In genomic region chr18:72762505-72763122, GRCh38 we compare ENCODE assay signal across 8 cellular contexts.
DNase-seq lines count a peak whose midpoint lies in the region; ATAC-seq and TF ChIP-seq lines count a peak whose summit lies in the region.

No MANE protein-coding gene starts in this region.

- ATAC-seq in GM21381 (IDR thresholded peaks at IDR 0.05; ENCODE audit: unreplicated experiment), result peak; percentile 83

- no peaks in the 10 kb centered on the region for H3K27me3 ChIP-seq in NT2/D1 (ENCODE audit: insufficient read depth, insufficient read length)

- no peaks in the 10 kb centered on the region for H3K9me3 Mint-ChIP-seq in mesothelial cell of epicardium

- H3K4me3 ChIP-seq in NT2/D1 (ENCODE audit: insufficient read length, low read depth), result no peak overlapping the region

- H3K27ac Mint-ChIP-seq in mesothelial cell of epicardium, result no peak overlapping the region

- H3K36me3 Mint-ChIP-seq in mesothelial cell of epicardium, result no peaks in the 10 kb centered on the region

- no peak overlapping the region for H3K9ac ChIP-seq in NT2/D1 (ENCODE audit: insufficient read length, low read depth)

- TF ChIP-seq CTCF in mesothelial cell of epicardium (IDR thresholded peaks at IDR 0.05; ENCODE audit: unreplicated experiment), result peak; percentile 89

- H3K36me3 ChIP-seq in NT2/D1 (ENCODE audit: insufficient read depth, insufficient read length, low read length), result no peaks in the 10 kb centered on the region

- no peaks in the 10 kb centered on the region for H3K4me1 ChIP-seq in NT2/D1 (ENCODE audit: insufficient read depth, insufficient read length)

- H3K27me3 Mint-ChIP-seq in mesothelial cell of epicardium (ENCODE audit: low read depth), result peaks cover 8% of the 10 kb centered on the region

- H3K4me1 Mint-ChIP-seq in mesothelial cell of epicardium, result no peaks in the 10 kb centered on the region

- peak; percentile 44 for DNase-seq in Daoy (ENCODE audit: low read depth)
- peak; percentile 1 for DNase-seq in HuH-7.5 (ENCODE audit: low spot score)
- peak; percentile 32 for DNase-seq in NT2/D1 (ENCODE audit: low read depth, low spot score)
- peak; percentile 83 for DNase-seq in dedifferentiated amniotic fluid mesenchymal stem cell (ENCODE audit: extremely low spot score)
- no peak for DNase-seq in mesothelial cell of epicardium (ENCODE audit: low spot score in 2 of 2, unreplicated experiment in 2 of 2)
- no peak for DNase-seq in stimulated activated CD4-positive, alpha-beta T cell treated with anti-CD3 and anti-CD28 coated beads, Interleukin-4, amount 100 ng/mL, for 1 hour
- DNase-seq in stimulated activated CD4-positive, alpha-beta T cell treated with anti-CD3 and anti-CD28 coated beads, Interleukin-4, amount 100 ng/mL, for 24 hours, result no peak

- H3K9me3 ChIP-seq in NT2/D1 (ENCODE audit: insufficient read depth, low read length), result no peaks in the 10 kb centered on the region

- H3K4me3 Mint-ChIP-seq in mesothelial cell of epicardium, result no peak overlapping the region

Comparison
In these comparisons a context has a peak if more than half of its experiments do, and no peak if none do; other contexts are left out.
1. DNase-seq: peak in Daoy (single experiment), HuH-7.5 (single experiment), NT2/D1 (single experiment) and dedifferentiated amniotic fluid mesenchymal stem cell (single experiment); none in mesothelial cell of epicardium (0 of 2), stimulated activated CD4-positive, alpha-beta T cell treated with anti-CD3 and anti-CD28 coated beads, Interleukin-4, amount 100 ng/mL, for 1 hour (single experiment) and stimulated activated CD4-positive, alpha-beta T cell treated with anti-CD3 and anti-CD28 coated beads, Interleukin-4, amount 100 ng/mL, for 24 hours (single experiment).